Comparison of ENCODE assay signal across 29 cellular contexts in genomic region chr10:106955133-106955532, GRCh38.
A peak's percentile ranks its signal among the peaks of the same experiment; 100 is the strongest.
DNase-seq lines count a peak whose midpoint lies in the region; ATAC-seq, FAIRE-seq and TF ChIP-seq lines count a peak whose summit lies in the region.
"Had no signal": no experiment of that assay in that cellular context is flagged by ENCODE, and none has a peak within 500 bp of the region (broad histone marks: within the 10 kb centered on the region; RNA-seq: fewer than 3 reads in every experiment).

No MANE protein-coding gene starts in this region.

- CTCF ChIA-PET in H1 (lab: Charles Lee; ENCODE audit: partially characterized antibody), result interaction anchor here (1.2 kb wide), 1 partner anchor 19 kb away, joined by 3 read pairs; no protein-coding TSS in a partner anchor

- H3K18ac ChIP-seq in H9 (ENCODE audit: insufficient read length, low read depth, low read length), result no peak overlapping the region
- H3K18ac ChIP-seq in H1 (ENCODE audit: extremely low read depth, low read length), result no peak overlapping the region
- no peak overlapping the region for H3K18ac ChIP-seq in trophoblast cell (ENCODE audit: low read length)

- FAIRE-seq in H1 (lab: Jason Lieb, UNC), result no peak
- FAIRE-seq: A204.1, GM12878, GM12892, GM18507 had no signal

- no peak overlapping the region for H2AFZ ChIP-seq in H9 (ENCODE audit: low read length)
- no peak overlapping the region for H2AFZ ChIP-seq in H1 (ENCODE audit: low read length)
- no peak overlapping the region for H2AFZ ChIP-seq in trophoblast cell (ENCODE audit: insufficient read depth, low read length, poor library complexity)

- H3K9me3 Mint-ChIP-seq in H9, result peaks cover 0 to 4% of the 10 kb centered on the region in 2 experiments; a peak in 1 of 5 replicates
- H3K9me3 Mint-ChIP-seq in stimulated activated memory B cell treated with anti-CD40 and anti-IgM and Interleukin-4, amounts not matched to agents 10 μg/mL and 1 μg/mL and 100 μg/mL, for 72 hours, result no peaks in the 10 kb centered on the region

- POLR2A ChIA-PET in H1 (lab: Charles Lee; ENCODE audit: partially characterized antibody), result no interaction called here

- H3K4me3 ChIP-seq in RWPE2 (ENCODE audit: severe bottlenecking), result no peak overlapping the region
- no peak overlapping the region for H3K4me3 ChIP-seq in H1 (ENCODE audit: extremely low read depth in 1 of 4, insufficient read depth in 2 of 4, low read depth in 3 of 4, low read length in 4 of 4)
- H3K4me3 ChIP-seq in trophoblast cell (ENCODE audit: low read depth, low read length), result peak overlapping the region; percentile 47
- no peak overlapping the region for H3K4me3 ChIP-seq in stomach
- H3K4me3 ChIP-seq in lower lobe of right lung, result no peak overlapping the region
- H3K4me3 ChIP-seq: BLaER1, GM12878 had no signal

- intact Hi-C loops in stomach (cut with DNase I; ENCODE audit: low total_unique reads) (no loop called here), lower lobe of right lung (cut with DNase I) (no loop called here)

- H4K5ac ChIP-seq in H9 (ENCODE audit: insufficient read length, low read depth, low read length) (peak overlapping the region; percentile 75), H1 (ENCODE audit: insufficient read length, low read depth, low read length) (no peak overlapping the region)

- no peak for TF ChIP-seq RAD21 in H1 (IDR thresholded peaks at IDR 0.05 in 1 of 2, conservative IDR thresholded peaks at IDR 0.05 in 1 of 2; ENCODE audit: low read depth in 2 of 2, low read length in 2 of 2)

- H3K79me2 ChIP-seq in H9 (ENCODE audit: insufficient read depth, low read length), result no peaks in the 10 kb centered on the region
- no peaks in the 10 kb centered on the region for H3K79me2 ChIP-seq in H1 (ENCODE audit: control insufficient read depth in 1 of 2, insufficient read depth in 2 of 2, low read length in 2 of 2)
- H3K79me2 ChIP-seq in trophoblast cell (ENCODE audit: control insufficient read depth, insufficient read depth, low read length, poor library complexity), result no peaks in the 10 kb centered on the region

- peaks cover 14 to 28% of the 10 kb centered on the region in 2 experiments for H3K4me1 Mint-ChIP-seq in H9
- H3K4me1 Mint-ChIP-seq in stimulated activated memory B cell treated with anti-CD40 and anti-IgM and Interleukin-4, amounts not matched to agents 10 μg/mL and 1 μg/mL and 100 μg/mL, for 72 hours, result peaks cover 15% of the 10 kb centered on the region
- H3K4me1 Mint-ChIP-seq: CD4-positive, alpha-beta memory T cell; CD4-positive, CD25-positive, alpha-beta regulatory T cell; CD8-positive, alpha-beta memory T cell had no signal

- H3K27ac Mint-ChIP-seq in H9, result peak overlapping the region in 1 of 3 experiments; percentile 74; a peak in 1 of 7 replicates
- H3K27ac Mint-ChIP-seq in stimulated activated memory B cell treated with anti-CD40 and anti-IgM and Interleukin-4, amounts not matched to agents 10 μg/mL and 1 μg/mL and 100 μg/mL, for 72 hours, result no peak overlapping the region
- H3K27ac Mint-ChIP-seq: CD4-positive, alpha-beta memory T cell; CD4-positive, CD25-positive, alpha-beta regulatory T cell; CD8-positive, alpha-beta memory T cell had no signal

- no peaks in the 10 kb centered on the region for H3K79me1 ChIP-seq in H9 (ENCODE audit: insufficient read depth, low read depth, low read length, poor library complexity, severe bottlenecking)
- H3K79me1 ChIP-seq in H1 (ENCODE audit: low read depth, low read length), result no peaks in the 10 kb centered on the region
- H3K79me1 ChIP-seq in trophoblast cell (ENCODE audit: low read length), result no peaks in the 10 kb centered on the region

- H3K27me3 Mint-ChIP-seq in H9 (ENCODE audit: low read depth), result no peaks in the 10 kb centered on the region; the same call in 1 of the 2 replicates
- no peaks in the 10 kb centered on the region for H3K27me3 Mint-ChIP-seq in stimulated activated memory B cell treated with anti-CD40 and anti-IgM and Interleukin-4, amounts not matched to agents 10 μg/mL and 1 μg/mL and 100 μg/mL, for 72 hours
- H3K27me3 Mint-ChIP-seq: CD4-positive, alpha-beta memory T cell; CD4-positive, CD25-positive, alpha-beta regulatory T cell had no signal

- no peak overlapping the region for H3K56ac ChIP-seq in H9 (ENCODE audit: insufficient read length, low read depth, low read length)
- H3K56ac ChIP-seq in H1 (replicated peaks; ENCODE audit: insufficient read length, low read depth, low read length), result no peak overlapping the region

- no peaks in the 10 kb centered on the region for H3K4me1 ChIP-seq in H9 (ENCODE audit: insufficient read depth, low read length)
- H3K4me1 ChIP-seq in RWPE2 (ENCODE audit: insufficient read depth, poor library complexity, severe bottlenecking), result no peaks in the 10 kb centered on the region
- peaks cover 0 to 9% (median 1%) of the 10 kb centered on the region in 4 experiments; a peak in 2 of 7 replicates for H3K4me1 ChIP-seq in H1 (replicated peaks in 1 of 4; ENCODE audit: control insufficient read depth in 3 of 4, insufficient read depth in 4 of 4, low read length in 3 of 4)
- no peaks in the 10 kb centered on the region for H3K4me1 ChIP-seq in trophoblast cell (ENCODE audit: control insufficient read depth in 1 of 2, insufficient read depth in 2 of 2, low read length in 2 of 2)
- H3K4me1 ChIP-seq in stomach, result peaks cover 0 to 7% (median 0%) of the 10 kb centered on the region in 4 donors
- no peaks in the 10 kb centered on the region for H3K4me1 ChIP-seq in lower lobe of right lung

- no peak for TF ChIP-seq POLR2A in H1 (IDR thresholded peaks at IDR 0.05; ENCODE audit: control extremely low read depth in 1 of 2, low read depth in 2 of 2, low read length in 2 of 2)
- TF ChIP-seq POLR2A in stomach (IDR thresholded peaks at IDR 0.05), result no peak

- H2AK5ac ChIP-seq in H9 (ENCODE audit: insufficient read length, low read length) (no peak overlapping the region), H1 (ENCODE audit: low read depth, low read length) (peak overlapping the region; percentile 75; the same call in 1 of the 2 replicates), trophoblast cell (ENCODE audit: low read length) (no peak overlapping the region)

- H2BK5ac ChIP-seq in H9 (ENCODE audit: insufficient read length, low read length), result no peak overlapping the region
- no peak overlapping the region for H2BK5ac ChIP-seq in H1 (ENCODE audit: low read depth, low read length)
- H2BK5ac ChIP-seq in trophoblast cell (ENCODE audit: low read depth, low read length, poor library complexity), result no peak overlapping the region

- no CpG with 5 or more reads among the region's 9 CpGs for WGBS in H9 (ENCODE audit: extremely low coverage, insufficient read length, low lambda C conversion rate)
- 100% methylated on average over 8 of the region's 9 CpGs; no CpG with 5 or more reads in 1 of the 2 experiments for WGBS in H1 (ENCODE audit: extremely low coverage in 1 of 2, insufficient coverage in 1 of 2, insufficient read length in 1 of 2, insufficient replicate concordance in 2 of 2, low coverage in 1 of 2, low lambda C conversion rate in 2 of 2, missing lambda C conversion rate in 1 of 2), 2 experiments
- WGBS in trophoblast cell (ENCODE audit: extremely low coverage, insufficient coverage, insufficient read length), result no CpG with 5 or more reads among the region's 9 CpGs
- 85 to 94% (median 90%) methylated on average over 2 to 9 of the region's 9 CpGs for WGBS in stomach, 5 donors

- DNase-seq in H9 (no peak), RWPE2 (ENCODE audit: low spot score) (peak; percentile 45), H1 (ENCODE audit: low read depth in 1 of 2, low spot score in 2 of 2) (no peak), trophoblast cell (no peak), stomach (no peak), lower lobe of right lung (no peak)
- no peak for DNase-seq in activated CD4-positive, alpha-beta T cell treated with anti-CD3 and anti-CD28 coated beads, Interleukin-2, amount 50 U/mL, for 4 hours
- DNase-seq: 8988T; ACHN; BE2C; C1 segment of cervical spinal cord; CD4-positive, alpha-beta memory T cell; CD4-positive, CD25-positive, alpha-beta regulatory T cell; CD8-positive, alpha-beta memory T cell; COR-L47; DMS 273 treated with DMSO at 0.1 percent for 48 hours; DMS153; DMS53; DMS79; DND-41; EL; GDM1 had no signal

- H3K36me3 ChIP-seq in RWPE2 (ENCODE audit: low read depth), result no peaks in the 10 kb centered on the region
- H3K36me3 ChIP-seq in H1 (ENCODE audit: control insufficient read depth in 2 of 4, insufficient read depth in 4 of 4, low read length in 3 of 4), result no peaks in the 10 kb centered on the region
- H3K36me3 ChIP-seq in trophoblast cell (ENCODE audit: control insufficient read depth in 1 of 2, insufficient read depth in 2 of 2, low read length in 2 of 2), result no peaks in the 10 kb centered on the region
- no peaks in the 10 kb centered on the region for H3K36me3 ChIP-seq in stomach
- H3K36me3 ChIP-seq in lower lobe of right lung, result no peaks in the 10 kb centered on the region
- H3K36me3 ChIP-seq: BLaER1 had no signal

- H2BK120ac ChIP-seq in H9 (ENCODE audit: low read depth, low read length, poor library complexity, severe bottlenecking) (no peak overlapping the region), H1 (replicated peaks; ENCODE audit: low read depth, low read length) (no peak overlapping the region), trophoblast cell (ENCODE audit: insufficient read depth, low read length, poor library complexity) (no peak overlapping the region)

- no peak overlapping the region for H3K4ac ChIP-seq in H9 (ENCODE audit: low read depth, low read length)
- no peak overlapping the region for H3K4ac ChIP-seq in H1 (replicated peaks; ENCODE audit: insufficient read length, low read depth, low read length)
- H3K4ac ChIP-seq in trophoblast cell (ENCODE audit: low read depth, low read length), result no peak overlapping the region

- H3K9ac ChIP-seq in H9 (ENCODE audit: extremely low read depth, insufficient read length, low read length) (no peak overlapping the region), H1 (replicated peaks in 1 of 4; ENCODE audit: extremely low read depth in 1 of 4, low read depth in 3 of 4, low read length in 3 of 4) (no peak overlapping the region), trophoblast cell (ENCODE audit: low read length) (no peak overlapping the region)
- H3K9ac ChIP-seq: BLaER1 had no signal

- no peaks in the 10 kb centered on the region for H3K9me3 ChIP-seq in H9 (ENCODE audit: control insufficient read depth, low read depth, low read length)
- no peaks in the 10 kb centered on the region for H3K9me3 ChIP-seq in RWPE2 (ENCODE audit: severe bottlenecking)
- 0 out of 4 replicates have a peak, but pooled peaks cover 0 to 3% of the 10 kb centered on the region in 2 experiments for H3K9me3 ChIP-seq in H1 (ENCODE audit: insufficient read depth in 2 of 2, low read depth in 1 of 2, low read length in 1 of 2)
- peaks cover 2% of the 10 kb centered on the region for H3K9me3 ChIP-seq in trophoblast cell (ENCODE audit: insufficient read depth, low read depth, low read length)
- no peaks in the 10 kb centered on the region for H3K9me3 ChIP-seq in stomach
- no peaks in the 10 kb centered on the region for H3K9me3 ChIP-seq in lower lobe of right lung
- H3K9me3 ChIP-seq: BE2C had no signal

- no peak overlapping the region for H3T11ph ChIP-seq in H9 (ENCODE audit: low read length)

- ATAC-seq in RWPE2 (ENCODE audit: low read depth) (no peak), lower lobe of right lung (no peak)
- ATAC-seq in stimulated activated memory B cell treated with anti-CD40 and anti-IgM and Interleukin-4, amounts not matched to agents 10 μg/mL and 1 μg/mL and 100 μg/mL, for 72 hours, result no peak
- ATAC-seq: GM12878 had no signal

- H3K14ac ChIP-seq in H9 (ENCODE audit: insufficient read depth, low read length) (no peak overlapping the region), H1 (ENCODE audit: insufficient read length) (no peak overlapping the region), trophoblast cell (ENCODE audit: low read length) (no peak overlapping the region)

- no peak for TF ChIP-seq CTCF in H9 (conservative IDR thresholded peaks at IDR 0.05)
- TF ChIP-seq CTCF in RWPE2 (IDR thresholded peaks at IDR 0.05; ENCODE audit: poor library complexity, severe bottlenecking), result no peak
- TF ChIP-seq CTCF in H1 (IDR thresholded peaks at IDR 0.05; ENCODE audit: control extremely low read depth in 1 of 3, insufficient read depth in 1 of 3, low read depth in 1 of 3, low read length in 3 of 3), result no peak
- TF ChIP-seq CTCF in stomach (IDR thresholded peaks at IDR 0.05), result no peak
- no peak for TF ChIP-seq CTCF in lower lobe of right lung (IDR thresholded peaks at IDR 0.05)

- no peak overlapping the region for H3K4me3 Mint-ChIP-seq in H9
- H3K4me3 Mint-ChIP-seq in stimulated activated memory B cell treated with anti-CD40 and anti-IgM and Interleukin-4, amounts not matched to agents 10 μg/mL and 1 μg/mL and 100 μg/mL, for 72 hours, result no peak overlapping the region
- H3K4me3 Mint-ChIP-seq: CD14-positive monocyte; CD4-positive, alpha-beta memory T cell; CD4-positive, CD25-positive, alpha-beta regulatory T cell had no signal

- H4K8ac ChIP-seq in H9 (replicated peaks; ENCODE audit: insufficient read length, low read depth, low read length) (no peak overlapping the region), H1 (ENCODE audit: extremely low read depth, insufficient read depth, low read length) (peak overlapping the region; percentile 88; the same call in 1 of the 2 replicates), trophoblast cell (ENCODE audit: low read depth, low read length) (no peak overlapping the region)

- H2BK20ac ChIP-seq in H9 (ENCODE audit: low read depth, low read length, poor library complexity, severe bottlenecking) (no peak overlapping the region), H1 (ENCODE audit: low read length) (no peak overlapping the region)

- H4K91ac ChIP-seq in H9 (ENCODE audit: insufficient read length, low read depth, low read length) (no peak overlapping the region), H1 (replicated peaks; ENCODE audit: insufficient read length, low read length) (no peak overlapping the region), trophoblast cell (ENCODE audit: low read depth, low read length) (no peak overlapping the region)

- H4K20me1 ChIP-seq in H9 (ENCODE audit: control insufficient read depth, insufficient read depth, insufficient read length), result no peaks in the 10 kb centered on the region
- H4K20me1 ChIP-seq in H1 (replicated peaks in 1 of 2; ENCODE audit: control insufficient read depth in 1 of 2, insufficient read depth in 2 of 2, low read length in 2 of 2), result no peaks in the 10 kb centered on the region
- H4K20me1 ChIP-seq: BLaER1 had no signal

- no peak overlapping the region for H3K4me2 ChIP-seq in H9 (ENCODE audit: insufficient read depth, insufficient read length, low read length)
- H3K4me2 ChIP-seq in H1 (ENCODE audit: insufficient read depth in 1 of 2, low read depth in 2 of 2, low read length in 2 of 2), result no peak overlapping the region
- no peak overlapping the region for H3K4me2 ChIP-seq in trophoblast cell (ENCODE audit: low read length)
- H3K4me2 ChIP-seq: BLaER1 had no signal

- no peak overlapping the region for H2BK12ac ChIP-seq in H9 (ENCODE audit: insufficient read length, low read depth, low read length)
- no peak overlapping the region for H2BK12ac ChIP-seq in H1 (ENCODE audit: low read depth, low read length)
- no peak overlapping the region for H2BK12ac ChIP-seq in trophoblast cell (ENCODE audit: low read length)

- H3K23ac ChIP-seq in H9 (ENCODE audit: insufficient read length, low read depth, low read length) (no peak overlapping the region), H1 (ENCODE audit: insufficient read length) (no peak overlapping the region), trophoblast cell (ENCODE audit: low read length) (no peak overlapping the region)

- peaks cover 0 to 3% (median 2%) of the 10 kb centered on the region in 3 experiments; a peak in 2 of 7 replicates for H3K36me3 Mint-ChIP-seq in H9 (ENCODE audit: insufficient read depth in 1 of 3, low read depth in 3 of 3)
- no peaks in the 10 kb centered on the region for H3K36me3 Mint-ChIP-seq in stimulated activated memory B cell treated with anti-CD40 and anti-IgM and Interleukin-4, amounts not matched to agents 10 μg/mL and 1 μg/mL and 100 μg/mL, for 72 hours
- H3K36me3 Mint-ChIP-seq: CD14-positive monocyte; CD4-positive, alpha-beta memory T cell; CD4-positive, CD25-positive, alpha-beta regulatory T cell; CD8-positive, alpha-beta memory T cell had no signal

- H4K12ac ChIP-seq in trophoblast cell (ENCODE audit: low read depth, low read length), result no peak overlapping the region

- H3K23me2 ChIP-seq in H9 (ENCODE audit: insufficient read length, low read depth, low read length, poor library complexity, severe bottlenecking) (no peaks in the 10 kb centered on the region), H1 (ENCODE audit: low read depth, low read length) (no peaks in the 10 kb centered on the region; the same call in 1 of the 2 replicates)

- TF ChIP-seq EP300 in H1 (IDR thresholded peaks at IDR 0.05; ENCODE audit: borderline replicate concordance in 1 of 2, low read depth in 2 of 2, low read length in 2 of 2) (no peak), stomach (IDR thresholded peaks at IDR 0.05) (no peak)

- H2BK15ac ChIP-seq in H9 (ENCODE audit: low read depth, low read length) (no peak overlapping the region), H1 (ENCODE audit: low read length) (no peak overlapping the region)

- H3K27ac ChIP-seq in H9 (ENCODE audit: insufficient read length, low read depth, low read length) (no peak overlapping the region), RWPE2 (ENCODE audit: poor library complexity, severe bottlenecking) (no peak overlapping the region), H1 (ENCODE audit: low read depth, low read length) (no peak overlapping the region), trophoblast cell (ENCODE audit: low read depth, low read length) (no peak overlapping the region), stomach (no peak overlapping the region), lower lobe of right lung (no peak overlapping the region)
- H3K27ac ChIP-seq: BLaER1 had no signal

- no peaks in the 10 kb centered on the region for H3K27me3 ChIP-seq in H9 (ENCODE audit: insufficient read depth, low read length)
- H3K27me3 ChIP-seq in RWPE2 (ENCODE audit: insufficient read depth, poor library complexity, severe bottlenecking), result no peaks in the 10 kb centered on the region
- H3K27me3 ChIP-seq in H1 (replicated peaks in 1 of 4; ENCODE audit: control insufficient read depth in 3 of 4, extremely low read depth in 1 of 4, insufficient read depth in 3 of 4, low read length in 3 of 4), result no peaks in the 10 kb centered on the region
- no peaks in the 10 kb centered on the region for H3K27me3 ChIP-seq in trophoblast cell (ENCODE audit: insufficient read depth, low read length)
- H3K27me3 ChIP-seq in stomach, result no peaks in the 10 kb centered on the region
- no peaks in the 10 kb centered on the region for H3K27me3 ChIP-seq in lower lobe of right lung (ENCODE audit: low read depth)
- H3K27me3 ChIP-seq: BE2C, BLaER1 had no signal
